In genomic region chr2:159518321-159519005, GRCh38 we compare ENCODE assay signal across 2 cellular contexts.
TF ChIP-seq lines count a peak whose summit lies in the region.

No MANE protein-coding gene starts in this region.

TF ChIP-seq in SK-N-SH, 30 proteins besides CTCF, POLR2A, EP300 and RAD21 (continued from another document):
- TF ChIP-seq REST (IDR thresholded peaks at IDR 0.05; ENCODE audit: low read depth, low read length) (no peak), MXI1 (IDR thresholded peaks at IDR 0.05; ENCODE audit: low read depth, low read length) (no peak), NRF1 (IDR thresholded peaks at IDR 0.05; ENCODE audit: low read depth, low read length) (no peak), MEF2A (IDR thresholded peaks at IDR 0.05; ENCODE audit: borderline replicate concordance, low read depth) (no peak)
- TF ChIP-seq, protein P1, sequence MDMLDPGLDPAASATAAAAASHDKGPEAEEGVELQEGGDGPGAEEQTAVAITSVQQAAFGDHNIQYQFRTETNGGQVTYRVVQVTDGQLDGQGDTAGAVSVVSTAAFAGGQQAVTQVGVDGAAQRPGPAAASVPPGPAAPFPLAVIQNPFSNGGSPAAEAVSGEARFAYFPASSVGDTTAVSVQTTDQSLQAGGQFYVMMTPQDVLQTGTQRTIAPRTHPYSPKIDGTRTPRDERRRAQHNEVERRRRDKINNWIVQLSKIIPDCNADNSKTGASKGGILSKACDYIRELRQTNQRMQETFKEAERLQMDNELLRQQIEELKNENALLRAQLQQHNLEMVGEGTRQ (IDR thresholded peaks at IDR 0.05; ENCODE audit: borderline replicate concordance, low read depth, low read length), result no peak
- TF ChIP-seq, protein P2, sequence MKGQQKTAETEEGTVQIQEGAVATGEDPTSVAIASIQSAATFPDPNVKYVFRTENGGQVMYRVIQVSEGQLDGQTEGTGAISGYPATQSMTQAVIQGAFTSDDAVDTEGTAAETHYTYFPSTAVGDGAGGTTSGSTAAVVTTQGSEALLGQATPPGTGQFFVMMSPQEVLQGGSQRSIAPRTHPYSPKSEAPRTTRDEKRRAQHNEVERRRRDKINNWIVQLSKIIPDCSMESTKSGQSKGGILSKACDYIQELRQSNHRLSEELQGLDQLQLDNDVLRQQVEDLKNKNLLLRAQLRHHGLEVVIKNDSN (IDR thresholded peaks at IDR 0.05; ENCODE audit: borderline replicate concordance, low read depth), result no peak
- TF ChIP-seq, protein P3, sequence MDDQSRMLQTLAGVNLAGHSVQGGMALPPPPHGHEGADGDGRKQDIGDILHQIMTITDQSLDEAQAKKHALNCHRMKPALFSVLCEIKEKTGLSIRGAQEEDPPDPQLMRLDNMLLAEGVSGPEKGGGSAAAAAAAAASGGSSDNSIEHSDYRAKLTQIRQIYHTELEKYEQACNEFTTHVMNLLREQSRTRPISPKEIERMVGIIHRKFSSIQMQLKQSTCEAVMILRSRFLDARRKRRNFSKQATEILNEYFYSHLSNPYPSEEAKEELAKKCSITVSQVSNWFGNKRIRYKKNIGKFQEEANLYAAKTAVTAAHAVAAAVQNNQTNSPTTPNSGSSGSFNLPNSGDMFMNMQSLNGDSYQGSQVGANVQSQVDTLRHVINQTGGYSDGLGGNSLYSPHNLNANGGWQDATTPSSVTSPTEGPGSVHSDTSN (IDR thresholded peaks at IDR 0.05), result no peak

TF ChIP-seq in SK-N-SH treated with all-trans-retinoic acid at 6 μM for 48 hours, 23 proteins besides CTCF, POLR2A, EP300 and RAD21 (continued from another document):
- TF ChIP-seq TSHZ2 (CRISPR knock-in tag; IDR thresholded peaks at IDR 0.05) (no peak), CREB5 (CRISPR knock-in tag; IDR thresholded peaks at IDR 0.05; ENCODE audit: low read depth) (no peak), TOX (CRISPR knock-in tag; IDR thresholded peaks at IDR 0.05; ENCODE audit: borderline replicate concordance) (no peak), RARB (CRISPR knock-in tag; IDR thresholded peaks at IDR 0.05) (no peak), POU6F1 (CRISPR knock-in tag; IDR thresholded peaks at IDR 0.05; ENCODE audit: borderline replicate concordance, low read depth) (no peak), BACH2 (CRISPR knock-in tag; IDR thresholded peaks at IDR 0.05; ENCODE audit: borderline replicate concordance) (no peak), ZFP3 (CRISPR knock-in tag; IDR thresholded peaks at IDR 0.05) (no peak), TCF4 (CRISPR knock-in tag; IDR thresholded peaks at IDR 0.05; ENCODE audit: borderline replicate concordance) (no peak), ESRRG (CRISPR knock-in tag; IDR thresholded peaks at IDR 0.05) (no peak), SNAI2 (CRISPR knock-in tag; IDR thresholded peaks at IDR 0.05) (no peak), ZNF8 (CRISPR knock-in tag; IDR thresholded peaks at IDR 0.05) (no peak), ZNF70 (CRISPR knock-in tag; IDR thresholded peaks at IDR 0.05) (no peak), ZFP30 (CRISPR knock-in tag; IDR thresholded peaks at IDR 0.05) (no peak), PPARA (CRISPR knock-in tag; IDR thresholded peaks at IDR 0.05; ENCODE audit: borderline replicate concordance) (no peak), OSR1 (CRISPR knock-in tag; IDR thresholded peaks at IDR 0.05) (no peak), ISL1 (CRISPR knock-in tag; IDR thresholded peaks at IDR 0.05) (no peak)
